8 cellular contexts compared by ENCODE assay signal in the genomic region with DNA sequence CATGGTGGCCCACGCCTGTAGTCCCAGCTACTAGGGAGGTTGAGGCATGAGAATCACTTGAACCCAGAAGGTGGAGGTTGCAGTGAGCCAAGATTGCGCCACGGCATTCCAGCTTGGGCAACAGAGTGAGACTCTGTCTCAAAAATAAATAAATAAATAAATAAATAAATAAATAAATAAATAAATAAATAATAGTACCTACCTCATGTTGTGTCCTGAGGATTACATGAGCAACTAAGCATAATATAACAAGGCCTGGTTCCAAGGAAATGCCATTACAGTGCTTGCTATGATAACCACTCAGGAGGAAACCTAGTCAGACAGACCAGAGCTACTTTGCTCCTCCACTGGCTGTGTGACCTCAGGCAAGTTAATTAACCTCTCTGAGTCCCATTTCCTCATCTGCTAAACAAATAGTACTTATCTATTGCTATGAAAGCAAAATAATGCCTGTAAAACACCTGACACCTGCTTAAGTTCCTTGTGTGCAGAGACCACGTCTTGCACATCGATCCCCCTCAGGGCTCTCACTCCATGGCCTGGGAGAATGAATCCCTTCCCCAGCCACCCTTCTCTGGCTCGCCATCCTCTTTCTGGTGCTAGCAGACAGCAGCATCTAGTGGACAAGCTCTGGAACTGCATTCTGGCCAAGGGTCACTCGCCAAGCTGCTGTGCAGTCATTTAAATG. TPM values are rescaled to one million over a fixed set of nuclear protein-coding genes. Genes with fewer than 3 reads are reported as not detected.
DNase-seq lines count a peak whose midpoint lies in the region; ATAC-seq and TF ChIP-seq lines count a peak whose summit lies in the region.

No MANE protein-coding gene starts in this region.

- TF ChIP-seq CTCF in AG04449 (IDR thresholded peaks at IDR 0.05; ENCODE audit: insufficient read depth, low read length, missing control alignments) (peak; percentile 98), GM13977 (IDR thresholded peaks at IDR 0.05; ENCODE audit: extremely low read depth, insufficient read depth, missing control alignments) (peak; percentile 100), WERI-Rb-1 (IDR thresholded peaks at IDR 0.05; ENCODE audit: low read depth, low read length) (peak; percentile 98)

- DNase-seq in AG04449 (ENCODE audit: low read depth, low spot score) (no peak), GM13977 (ENCODE audit: low spot score) (peak; percentile 82), NCI-H2227 (lab: John Stamatoyannopoulos, UW; ENCODE audit: unreplicated experiment) (peak; percentile 86), WERI-Rb-1 (peak; percentile 78), cerebellum (ENCODE audit: low spot score) (peak; percentile 87), left lobe of liver (ENCODE audit: low spot score) (peak; percentile 68)
- DNase-seq in stimulated activated CD4-positive, alpha-beta T cell treated with anti-CD3 and anti-CD28 coated beads, Interleukin-4, amount 100 ng/mL, for 24 hours, result peak; percentile 68

- H3K36me3 ChIP-seq in WERI-Rb-1, result no peaks in the 10 kb centered on the region

- POLR2A ChIA-PET in AG04449 (lab: Yijun Ruan, JAX), result interaction anchor here (1.2 kb wide), 1 partner anchor 156 kb away, joined by 4 read pairs; no protein-coding TSS in a partner anchor

- H3K27me3 ChIP-seq in WERI-Rb-1 (ENCODE audit: insufficient read depth, low read depth, severe bottlenecking), result no peaks in the 10 kb centered on the region

- in situ Hi-C loops in GM13977 (cut with MboI; ENCODE audit: low pct_unique_long_range_greater_than_20kb, low sequenced_read_pairs, unreplicated experiment), result loop anchor here (10.0 kb wide), 1 partner anchor 112 kb away; no protein-coding TSS in a partner anchor

- no peak overlapping the region for H3K4me3 ChIP-seq in AG04449 (ENCODE audit: low read depth, low read length)
- H3K4me3 ChIP-seq in WERI-Rb-1 (ENCODE audit: low read depth, low read length), result no peak overlapping the region

- no peaks in the 10 kb centered on the region for H3K9me3 ChIP-seq in WERI-Rb-1 (ENCODE audit: severe bottlenecking)

- CTCF ChIA-PET in AG04449 (lab: Yijun Ruan, JAX), result interaction anchor here (0.7 to 16.0 kb wide), 38 partner anchors 9 to 344 kb away, joined by 3 to 310 read pairs (median 4); a partner anchor contains a TSS

- H3K27ac ChIP-seq in WERI-Rb-1, result no peak overlapping the region

- peak; percentile 90 for ATAC-seq in left lobe of liver
- ATAC-seq in GM21423 (IDR thresholded peaks at IDR 0.05; ENCODE audit: unreplicated experiment), result no peak

RNA-seq across cellular contexts. Expression of a gene that starts 7.5 kb away (rescaled TPM):
- 0.82 TPM for total RNA-seq in cerebellum
- total RNA-seq in left lobe of liver, result 2.7 TPM

RNA-seq across cellular contexts. Expression of a gene that starts 37.8 kb away (rescaled TPM):
- total RNA-seq in cerebellum (44.0 TPM), left lobe of liver (29.5 TPM)
